ENCODE assay signal across 23 cellular contexts in the genomic region with DNA sequence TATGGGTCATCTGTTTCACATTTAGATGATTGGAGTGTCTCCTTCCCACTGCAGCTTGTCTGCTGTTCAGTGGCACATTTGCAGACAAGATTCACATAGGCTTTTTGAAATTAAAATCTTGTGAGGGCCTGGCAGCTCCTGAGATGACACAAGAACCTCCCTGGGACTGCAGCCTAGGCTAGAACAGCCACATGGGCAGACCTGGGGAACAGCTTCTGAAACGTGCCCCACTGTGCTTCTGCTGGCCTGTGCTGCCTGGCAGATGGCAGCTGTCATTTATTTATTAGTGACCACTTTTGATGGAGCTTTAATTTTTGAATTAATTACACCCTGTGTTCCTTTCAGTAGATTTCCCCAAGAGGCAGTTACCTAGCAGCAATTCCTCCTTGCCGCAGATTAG.
"Had no signal": no experiment of that assay in that cellular context is flagged by ENCODE, and none has a peak within 500 bp of the region (broad histone marks: within the 10 kb centered on the region; RNA-seq: fewer than 3 reads in every experiment).

No MANE protein-coding gene starts in this region.

- ATAC-seq: foreskin keratinocyte; gastroesophageal sphincter; heart left ventricle; left lung; naive thymus-derived CD4-positive, alpha-beta T cell; right lobe of liver; stimulated activated naive CD8-positive, alpha-beta T cell treated with anti-CD3 and anti-CD28 coated beads, Interleukin-15, amount 100 ng/mL, for 72 hours; upper lobe of right lung had no signal

- DNase-seq: colonic mucosa; dermis blood vessel endothelial cell; effector memory CD4-positive, alpha-beta T cell; foreskin keratinocyte; heart left ventricle; kidney; left lung; mesendoderm; midbrain; naive thymus-derived CD4-positive, alpha-beta T cell; nucleus accumbens; ovary; posterior cingulate gyrus; right lobe of liver; small intestine; stimulated activated CD4-positive, alpha-beta T cell treated with anti-CD3 and anti-CD28 coated beads, Interleukin-15, amount 100 ng/mL, for 24 hours; stimulated activated CD4-positive, alpha-beta T cell treated with anti-CD3 and anti-CD28 coated beads, Interleukin-2, amount 100 ng/mL, for 48 hours; stimulated activated naive CD4-positive, alpha-beta T cell; stimulated activated naive CD8-positive, alpha-beta T cell treated with anti-CD3 and anti-CD28 coated beads, Interleukin-15, amount 100 ng/mL, for 72 hours; transverse colon; upper lobe of right lung; uterus had no signal
